In genomic region chr15:41872166-41872747, GRCh38 we compare ENCODE assay signal across 21 cellular contexts. TPM values are rescaled to one million over a fixed set of nuclear protein-coding genes. Genes with fewer than 3 reads are reported as not detected.
DNase-seq lines count a peak whose midpoint lies in the region; ATAC-seq, FAIRE-seq and TF ChIP-seq lines count a peak whose summit lies in the region.
"Had no signal": no experiment of that assay in that cellular context is flagged by ENCODE, and none has a peak within 500 bp of the region (broad histone marks: within the 10 kb centered on the region; RNA-seq: fewer than 3 reads in every experiment).

No MANE protein-coding gene starts in this region.

- DNase-seq in CD4-positive, alpha-beta memory T cell = no peak
- DNase-seq in Daoy (ENCODE audit: low read depth) (peak; percentile 27), bronchial epithelial cell (ENCODE audit: low read depth) (peak; percentile 74), NK-92 (lab: John Stamatoyannopoulos, UW; ENCODE audit: unreplicated experiment) (no peak)
- DNase-seq in naive thymus-derived CD4-positive, alpha-beta T cell = no peak
- DNase-seq: ACHN, COR-L47, DMS 273 treated with DMSO at 0.1 percent for 48 hours, GDM1, H9, Kasumi-1, MM.1S, NCI-H1092, NCI-H1436 treated with DMSO at 0.1 percent for 48 hours, NCI-H2029 treated with DMSO at 0.1 percent for 48 hours, NCI-H2171, NCI-H774, SJCRH30 had no signal

- POLR2A ChIA-PET in CD4-positive, alpha-beta memory T cell (lab: Charles Lee; ENCODE audit: partially characterized antibody) = no interaction called here
- POLR2A ChIA-PET in naive thymus-derived CD4-positive, alpha-beta T cell (lab: Charles Lee) = no interaction called here

- no peaks in the 10 kb centered on the region for H3K9me3 ChIP-seq in CD4-positive, alpha-beta memory T cell (ENCODE audit: control insufficient read depth in 1 of 2, low read length in 2 of 2)
- H3K9me3 ChIP-seq in naive thymus-derived CD4-positive, alpha-beta T cell (ENCODE audit: control insufficient read depth in 2 of 3, low read length in 3 of 3) = no peaks in the 10 kb centered on the region
- H3K9me3 ChIP-seq: SJCRH30 had no signal

- no peak for ATAC-seq in naive thymus-derived CD4-positive, alpha-beta T cell
- ATAC-seq in HG02981 (IDR thresholded peaks at IDR 0.05; ENCODE audit: unreplicated experiment) (no peak), HG03571 (IDR thresholded peaks at IDR 0.05; ENCODE audit: unreplicated experiment) (no peak)

- intact Hi-C loops in CD4-positive, alpha-beta memory T cell (cut with micrococcal nuclease) = no loop called here
- intact Hi-C loops in naive thymus-derived CD4-positive, alpha-beta T cell (cut with micrococcal nuclease) = no loop called here

- no peak for FAIRE-seq in bronchial epithelial cell (lab: Jason Lieb, UNC)

- CTCF ChIA-PET in CD4-positive, alpha-beta memory T cell (lab: Charles Lee; ENCODE audit: partially characterized antibody) = no interaction called here
- CTCF ChIA-PET in naive thymus-derived CD4-positive, alpha-beta T cell (lab: Charles Lee) = no interaction called here

- H3K36me3 Mint-ChIP-seq in CD4-positive, alpha-beta memory T cell = no peaks in the 10 kb centered on the region
- no peaks in the 10 kb centered on the region for H3K36me3 Mint-ChIP-seq in naive thymus-derived CD4-positive, alpha-beta T cell

- H3K4me1 ChIP-seq in CD4-positive, alpha-beta memory T cell (ENCODE audit: insufficient read depth, low read length) = peaks cover 11% of the 10 kb centered on the region
- H3K4me1 ChIP-seq in naive thymus-derived CD4-positive, alpha-beta T cell (ENCODE audit: control insufficient read depth in 2 of 2, insufficient read depth in 2 of 2, low read length in 2 of 2) = no peaks in the 10 kb centered on the region
- H3K4me1 ChIP-seq: SJCRH30 had no signal

- H3K27me3 Mint-ChIP-seq in CD4-positive, alpha-beta memory T cell = no peaks in the 10 kb centered on the region
- no peaks in the 10 kb centered on the region for H3K27me3 Mint-ChIP-seq in naive thymus-derived CD4-positive, alpha-beta T cell

- peaks cover 0 to 2% (median 0%) of the 10 kb centered on the region in 8 donors for H3K9me3 Mint-ChIP-seq in CD4-positive, alpha-beta memory T cell
- H3K9me3 Mint-ChIP-seq in naive thymus-derived CD4-positive, alpha-beta T cell = peaks cover 0 to 1% (median 0%) of the 10 kb centered on the region in 11 donors
- H3K9me3 Mint-ChIP-seq: H9 had no signal

- peak overlapping the region in 1 of 8 donors; percentile 9 for H3K4me3 Mint-ChIP-seq in CD4-positive, alpha-beta memory T cell
- H3K4me3 Mint-ChIP-seq in naive thymus-derived CD4-positive, alpha-beta T cell = no peak overlapping the region
- H3K4me3 Mint-ChIP-seq: H9 had no signal

- H3K27me3 ChIP-seq in CD4-positive, alpha-beta memory T cell (ENCODE audit: insufficient read depth, low read length) = no peaks in the 10 kb centered on the region
- no peaks in the 10 kb centered on the region for H3K27me3 ChIP-seq in bronchial epithelial cell (ENCODE audit: control insufficient read depth, insufficient read depth, low read length)
- H3K27me3 ChIP-seq in naive thymus-derived CD4-positive, alpha-beta T cell (ENCODE audit: control insufficient read depth in 2 of 2, insufficient read depth in 2 of 2, low read length in 2 of 2) = no peaks in the 10 kb centered on the region
- H3K27me3 ChIP-seq: SJCRH30 had no signal

- peaks cover 8 to 10% (median 9%) of the 10 kb centered on the region in 4 donors for H3K4me1 Mint-ChIP-seq in CD4-positive, alpha-beta memory T cell
- H3K4me1 Mint-ChIP-seq in naive thymus-derived CD4-positive, alpha-beta T cell = peaks cover 7 to 11% (median 8%) of the 10 kb centered on the region in 7 donors

- no peak for TF ChIP-seq CTCF in bronchial epithelial cell (IDR thresholded peaks at IDR 0.05; ENCODE audit: insufficient read depth, low read length, severe bottlenecking)

- H3K27ac ChIP-seq in CD4-positive, alpha-beta memory T cell (ENCODE audit: low read depth, low read length) = no peak overlapping the region
- H3K27ac ChIP-seq in naive thymus-derived CD4-positive, alpha-beta T cell (ENCODE audit: low read depth, low read length) = no peak overlapping the region
- H3K27ac ChIP-seq: C4-2B, SJCRH30 had no signal

- no peaks in the 10 kb centered on the region for H3K36me3 ChIP-seq in CD4-positive, alpha-beta memory T cell (ENCODE audit: insufficient read depth, low read length)
- H3K36me3 ChIP-seq in bronchial epithelial cell (ENCODE audit: control insufficient read depth, insufficient read depth, low read length) = no peaks in the 10 kb centered on the region
- no peaks in the 10 kb centered on the region for H3K36me3 ChIP-seq in naive thymus-derived CD4-positive, alpha-beta T cell (ENCODE audit: control insufficient read depth in 2 of 3, insufficient read depth in 3 of 3, low read length in 3 of 3)
- H3K36me3 ChIP-seq: SJCRH30 had no signal

- peak overlapping the region in 5 of 7 donors; percentile 1 to 48 (median 26) for H3K27ac Mint-ChIP-seq in CD4-positive, alpha-beta memory T cell
- peak overlapping the region in 8 of 9 donors; percentile 1 to 89 (median 63) for H3K27ac Mint-ChIP-seq in naive thymus-derived CD4-positive, alpha-beta T cell
- H3K27ac Mint-ChIP-seq: H9 had no signal

- no peak overlapping the region for H3K4me3 ChIP-seq in CD4-positive, alpha-beta memory T cell (ENCODE audit: low read length in 2 of 2)
- H3K4me3 ChIP-seq in bronchial epithelial cell (ENCODE audit: low read depth, low read length) = no peak overlapping the region
- no peak overlapping the region for H3K4me3 ChIP-seq in naive thymus-derived CD4-positive, alpha-beta T cell (ENCODE audit: low read length)
- H3K4me3 ChIP-seq: SJCRH30 had no signal

RNA-seq across cellular contexts. Expression of gene SPTBN5, which starts 21.6 kb away (rescaled TPM):
- 1 to 10 TPM; 2.4 to 2.7 TPM for total RNA-seq in CD4-positive, alpha-beta memory T cell
- polyA plus RNA-seq in CD4-positive, alpha-beta memory T cell = under 1 TPM in 1 of 2 donors, not detected in 1; 0.03 TPM
- 1.1 and 3.8 TPM in 2 replicates for total RNA-seq in Daoy (2014; rRNA removed; shearing (Covaris generic))
- 0.51 and 0.53 TPM in 2 replicates for total RNA-seq in bronchial epithelial cell
- total RNA-seq in naive thymus-derived CD4-positive, alpha-beta T cell = 1 to 10 TPM; 1.4 to 2.7 (median 1.9) TPM
- polyA plus RNA-seq in naive thymus-derived CD4-positive, alpha-beta T cell = under 1 TPM in 1 of 2 donors, not detected in 1; 0.12 TPM

RNA-seq across cellular contexts. Expression of gene PLA2G4B, which starts 33.6 kb away (rescaled TPM):
- 10 to 100 TPM; 64.5 to 64.9 TPM for total RNA-seq in CD4-positive, alpha-beta memory T cell
- polyA plus RNA-seq in CD4-positive, alpha-beta memory T cell = 1 to 10 TPM; 1.5 to 2.8 TPM
- total RNA-seq in Daoy (2014; rRNA removed; shearing (Covaris generic)) = 0.71 and 4.6 TPM in 2 replicates
- 8.2 and 42.6 TPM in 2 replicates for total RNA-seq in bronchial epithelial cell
- 10 to 100 TPM; 21.1 to 69.9 (median 33.9) TPM for total RNA-seq in naive thymus-derived CD4-positive, alpha-beta T cell
- 1 to 10 TPM in 1 of 2 donors, under 1 TPM in 1; 0.98 to 2.3 TPM for polyA plus RNA-seq in naive thymus-derived CD4-positive, alpha-beta T cell

RNA-seq across cellular contexts. Expression of gene JMJD7, which starts 44.4 kb away (rescaled TPM):
- total RNA-seq in CD4-positive, alpha-beta memory T cell = 10 to 100 TPM; 75.0 to 78.5 TPM
- 10 to 100 TPM; 18.7 to 28.0 TPM for polyA plus RNA-seq in CD4-positive, alpha-beta memory T cell
- 0.65 and 3.0 TPM in 2 replicates for total RNA-seq in Daoy (2014; rRNA removed; shearing (Covaris generic))
- total RNA-seq in bronchial epithelial cell = 22.9 TPM in 2 replicates
- 10 to 100 TPM; 25.3 to 83.7 (median 52.1) TPM for total RNA-seq in naive thymus-derived CD4-positive, alpha-beta T cell
- 10 to 100 TPM; 22.4 to 28.6 TPM for polyA plus RNA-seq in naive thymus-derived CD4-positive, alpha-beta T cell

Comparison
In these comparisons a context has a peak if more than half of its experiments do, and no peak if none do; other contexts are left out.
1. DNase-seq: peak in Daoy (single experiment) and bronchial epithelial cell (single experiment); none in CD4-positive, alpha-beta memory T cell (0 of 5), naive thymus-derived CD4-positive, alpha-beta T cell (0 of 9) and NK-92 (single experiment).